In the genomic region with DNA sequence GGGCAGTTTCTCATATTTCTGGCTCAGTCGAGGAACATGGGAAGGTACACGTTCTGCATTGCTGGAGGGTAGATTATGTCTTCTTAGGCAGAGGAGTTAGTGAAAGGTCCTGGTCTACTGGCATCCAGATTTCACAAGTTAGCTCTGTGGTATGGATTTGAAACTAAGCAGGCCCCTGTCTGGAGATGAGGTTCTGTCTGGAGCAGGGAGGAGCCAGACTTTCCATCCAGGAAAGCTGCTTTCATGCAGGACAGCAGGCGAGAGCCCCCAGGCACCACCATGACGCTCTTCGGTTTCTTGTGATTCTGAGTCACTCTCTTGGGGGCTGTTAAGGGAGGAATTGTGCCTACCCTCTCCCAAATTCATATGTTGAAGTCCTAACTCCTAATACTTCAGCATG, we compare ENCODE assay signal across 1 cellular context.
TF ChIP-seq lines count a peak whose summit lies in the region.

No MANE protein-coding gene starts in this region.

TF ChIP-seq in SK-N-SH treated with all-trans-retinoic acid at 6 μM for 48 hours, 23 proteins besides CTCF, POLR2A, EP300 and RAD21 (continued from another document):
- no peak for TF ChIP-seq GLIS3 (CRISPR knock-in tag; IDR thresholded peaks at IDR 0.05)
- TF ChIP-seq TCF4 (CRISPR knock-in tag; IDR thresholded peaks at IDR 0.05; ENCODE audit: borderline replicate concordance) = no peak
- TF ChIP-seq ZFP3 (CRISPR knock-in tag; IDR thresholded peaks at IDR 0.05) = no peak
